ENCODE assay signal across 2 cellular contexts in genomic region chr11:20604864-20605601, GRCh38.
TF ChIP-seq lines count a peak whose summit lies in the region.

No MANE protein-coding gene starts in this region.

TF ChIP-seq in WTC11, 78 proteins besides CTCF, POLR2A, EP300 and RAD21:
- TF ChIP-seq AFF4 (CRISPR knock-in tag; IDR thresholded peaks at IDR 0.05; ENCODE audit: borderline replicate concordance) (no peak), FOXJ3 (CRISPR knock-in tag; IDR thresholded peaks at IDR 0.05; ENCODE audit: borderline replicate concordance) (no peak), USF2 (CRISPR knock-in tag; IDR thresholded peaks at IDR 0.05) (no peak), GTF2I (CRISPR knock-in tag; conservative IDR thresholded peaks at IDR 0.05) (no peak), ZNF396 (CRISPR knock-in tag; IDR thresholded peaks at IDR 0.05; ENCODE audit: borderline replicate concordance) (no peak), FOXK1 (CRISPR knock-in tag; IDR thresholded peaks at IDR 0.05) (no peak), CREB1 (CRISPR knock-in tag; IDR thresholded peaks at IDR 0.05) (no peak), ZNF317 (CRISPR knock-in tag; IDR thresholded peaks at IDR 0.05; ENCODE audit: borderline replicate concordance, low read depth) (no peak), NFATC4 (CRISPR knock-in tag; IDR thresholded peaks at IDR 0.05) (no peak), ZNF121 (CRISPR knock-in tag; IDR thresholded peaks at IDR 0.05) (no peak), TCF7 (CRISPR knock-in tag; IDR thresholded peaks at IDR 0.05; ENCODE audit: low read depth) (no peak), ETV6 (CRISPR knock-in tag; IDR thresholded peaks at IDR 0.05) (no peak), ZBTB43 (CRISPR knock-in tag; IDR thresholded peaks at IDR 0.05) (no peak), ZSCAN18 (CRISPR knock-in tag; IDR thresholded peaks at IDR 0.05) (no peak), ZMAT4 (CRISPR knock-in tag; IDR thresholded peaks at IDR 0.05) (no peak)

TF ChIP-seq in endothelial cell of umbilical vein, 7 proteins besides CTCF, POLR2A, EP300 and RAD21 (continued from another document):
- TF ChIP-seq GATA2 (IDR thresholded peaks at IDR 0.05; ENCODE audit: insufficient read depth, insufficient read length, low read depth, low read length), result no peak
TF ChIP-seq in endothelial cell of umbilical vein: peak in this region for 1.
